8 cellular contexts compared by ENCODE assay signal in genomic region chr10:73998623-73999622, GRCh38. TPM values are rescaled to one million over a fixed set of nuclear protein-coding genes. Genes with fewer than 3 reads are reported as not detected.
DNase-seq lines count a peak whose midpoint lies in the region; ATAC-seq and TF ChIP-seq lines count a peak whose summit lies in the region.

No MANE protein-coding gene starts in this region.

- H3K79me2 ChIP-seq in Loucy (ENCODE audit: insufficient read depth, low read length) = peaks cover 57% of the 10 kb centered on the region

- TF ChIP-seq EP300 in esophagus muscularis mucosa (IDR thresholded peaks at IDR 0.05) (no peak), upper lobe of left lung (IDR thresholded peaks at IDR 0.05) (no peak)

- H3K36me3 ChIP-seq in Loucy (ENCODE audit: insufficient read depth, low read length) (no peaks in the 10 kb centered on the region), esophagus muscularis mucosa (peaks cover 0 to 5% (median 0%) of the 10 kb centered on the region in 4 donors), mucosa of stomach (ENCODE audit: control insufficient read depth, insufficient read depth, low read length) (no peaks in the 10 kb centered on the region), upper lobe of left lung (no peaks in the 10 kb centered on the region)

- H3K9ac ChIP-seq in Loucy (ENCODE audit: low read depth, low read length, poor library complexity, severe bottlenecking) (peak overlapping the region; percentile 66), mucosa of stomach (ENCODE audit: low read length) (peak overlapping the region; percentile 93)

- H3K4me2 ChIP-seq in Loucy (ENCODE audit: low read depth, low read length, poor library complexity, severe bottlenecking) = peak overlapping the region; percentile 98

- H3K27ac ChIP-seq in esophagus muscularis mucosa (replicated peaks in 1 of 4) (peak overlapping the region; percentile 95 to 97 (median 97)), upper lobe of left lung (peak overlapping the region; percentile 87 to 98 (median 92))

- no peak overlapping the region for H2AFZ ChIP-seq in Loucy (ENCODE audit: low read length)

- intact Hi-C loops in esophagus muscularis mucosa (cut with DNase I) = loop anchor here (5.0 kb wide), 1 partner anchor 83 kb away; no protein-coding TSS in a partner anchor

- H3K27me3 ChIP-seq in Loucy (ENCODE audit: insufficient read depth, low read length, poor library complexity, severe bottlenecking) (no peaks in the 10 kb centered on the region), esophagus muscularis mucosa (no peaks in the 10 kb centered on the region), mucosa of stomach (ENCODE audit: control insufficient read depth, insufficient read depth, low read length) (no peaks in the 10 kb centered on the region), upper lobe of left lung (no peaks in the 10 kb centered on the region)

- WGBS in esophagus muscularis mucosa = under 1% methylated on average over 34 of the region's 36 CpGs
- 3% methylated on average over 24 to 34 of the region's 36 CpGs for WGBS in upper lobe of left lung, 2 donors

- H3K4me3 ChIP-seq in Loucy (ENCODE audit: low read length, poor library complexity, severe bottlenecking) (peak overlapping the region; percentile 99), esophagus muscularis mucosa (peak overlapping the region; percentile 82 to 93 (median 90)), mucosa of stomach (ENCODE audit: low read length) (peak overlapping the region; percentile 100), upper lobe of left lung (peak overlapping the region; percentile 56 to 96 (median 82))

- ATAC-seq in upper lobe of left lung (ENCODE audit: low FRiP score in 2 of 2) = peak; percentile 51 to 60

- TF ChIP-seq CTCF in Loucy (conservative IDR thresholded peaks at IDR 0.05; ENCODE audit: low read length) (no peak), esophagus muscularis mucosa (IDR thresholded peaks at IDR 0.05) (peak; percentile 36 to 70 (median 39)), upper lobe of left lung (IDR thresholded peaks at IDR 0.05) (peak in 5 of 6 experiments; percentile 8 to 67 (median 37))

- DNase-seq in DMS53 (lab: John Stamatoyannopoulos, UW) = peak; percentile 63
- DNase-seq in DMS53 treated with DMSO at 0.1 percent for 48 hours (lab: John Stamatoyannopoulos, UW; ENCODE audit: unreplicated experiment) = no peak
- DNase-seq in activated CD8-positive, alpha-beta memory T cell treated with anti-CD3 and anti-CD28 coated beads, Interleukin-2, amount 50 U/mL, for 48 hours = peak; percentile 56
- peak; percentile 94 for DNase-seq in esophagus muscularis mucosa (ENCODE audit: extremely low spot score)
- DNase-seq in upper lobe of left lung = peak; percentile 21 to 76
- DNase-seq in NCI-H1048 (lab: John Stamatoyannopoulos, UW) = no peak

- H3K9me3 ChIP-seq in Loucy (ENCODE audit: insufficient read depth, low read depth, low read length) (no peaks in the 10 kb centered on the region), esophagus muscularis mucosa (no peaks in the 10 kb centered on the region), mucosa of stomach (ENCODE audit: control insufficient read depth, low read length) (no peaks in the 10 kb centered on the region), upper lobe of left lung (no peaks in the 10 kb centered on the region)

- H4K20me1 ChIP-seq in Loucy (ENCODE audit: insufficient read depth, low read length, poor library complexity, severe bottlenecking) = peaks cover 18% of the 10 kb centered on the region

- H3K4me1 ChIP-seq in Loucy (ENCODE audit: insufficient read depth, low read length, poor library complexity, severe bottlenecking) (peaks cover 49% of the 10 kb centered on the region), esophagus muscularis mucosa (peaks cover 19 to 55% (median 52%) of the 10 kb centered on the region in 4 donors), mucosa of stomach (ENCODE audit: control insufficient read depth, insufficient read depth, low read length) (peaks cover 27% of the 10 kb centered on the region), upper lobe of left lung (peaks cover 29 to 57% (median 38%) of the 10 kb centered on the region in 4 donors)

- no peaks in the 10 kb centered on the region for H3K9me2 ChIP-seq in Loucy (replicated peaks; ENCODE audit: low read depth, low read length)

- H3F3A ChIP-seq in Loucy (ENCODE audit: low read depth) = no peaks in the 10 kb centered on the region

- no peak for TF ChIP-seq POLR2A in esophagus muscularis mucosa (IDR thresholded peaks at IDR 0.05; ENCODE audit: low read depth)
- TF ChIP-seq POLR2A in upper lobe of left lung (IDR thresholded peaks at IDR 0.05) = no peak

RNA-seq across cellular contexts. Expression of gene VCL, which starts 1.0 kb away (rescaled TPM):
- total RNA-seq in esophagus muscularis mucosa (100 to 1,000 TPM; 412 to 555 (median 448) TPM), upper lobe of left lung (100 to 1,000 TPM in 5 of 6 donors, 10 to 100 TPM in 1; 76.5 to 214 (median 133) TPM)

Comparison
In these comparisons a context has a peak if more than half of its experiments do, and no peak if none do; other contexts are left out.
1. DNase-seq: peak in DMS53 (single experiment), activated CD8-positive, alpha-beta memory T cell treated with anti-CD3 and anti-CD28 coated beads, Interleukin-2, amount 50 U/mL, for 48 hours (single experiment), esophagus muscularis mucosa (single experiment) and upper lobe of left lung (2 of 2); none in DMS53 treated with DMSO at 0.1 percent for 48 hours (single experiment) and NCI-H1048 (single experiment).
2. Peak in every context shown above with its lines, with median percentiles within 50 percentile points of each other: H3K4me3 ChIP-seq.